Comparison of ENCODE assay signal across 13 cellular contexts in genomic region chr10:110505130-110505815, GRCh38. TPM values are rescaled to one million over a fixed set of nuclear protein-coding genes. Genes with fewer than 3 reads are reported as not detected.
A peak's percentile ranks its signal among the peaks of the same experiment; 100 is the strongest.
DNase-seq lines count a peak whose midpoint lies in the region; ATAC-seq, FAIRE-seq and TF ChIP-seq lines count a peak whose summit lies in the region.
"Had no signal": no experiment of that assay in that cellular context is flagged by ENCODE, and none has a peak within 500 bp of the region (broad histone marks: within the 10 kb centered on the region; RNA-seq: fewer than 3 reads in every experiment).

No MANE protein-coding gene starts in this region.

- TF ChIP-seq POLR2A in K562 (conservative IDR thresholded peaks at IDR 0.05): no peak

- peaks cover 58 to 68% (median 58%) of the 10 kb centered on the region in 3 donors for H3K4me1 Mint-ChIP-seq in CD8-positive, alpha-beta memory T cell
- peaks cover 29 to 51% (median 48%) of the 10 kb centered on the region in 3 donors for H3K4me1 Mint-ChIP-seq in naive B cell

- no peak overlapping the region for H3K4me2 ChIP-seq in K562 (ENCODE audit: insufficient read depth, low read length)

- H3K27me3 Mint-ChIP-seq in CD8-positive, alpha-beta memory T cell: no peaks in the 10 kb centered on the region
- no peaks in the 10 kb centered on the region for H3K27me3 Mint-ChIP-seq in naive B cell

- H3K9me3 ChIP-seq in A673 (ENCODE audit: low read depth, low read length, poor library complexity, severe bottlenecking): no peaks in the 10 kb centered on the region
- H3K9me3 ChIP-seq in CD8-positive, alpha-beta memory T cell (ENCODE audit: low read length): no peaks in the 10 kb centered on the region
- H3K9me3 ChIP-seq in K562 (replicated peaks; ENCODE audit: control insufficient read depth, insufficient read depth, low read depth, low read length): no peaks in the 10 kb centered on the region
- H3K9me3 ChIP-seq: tibial artery had no signal

- H3K27ac Mint-ChIP-seq in CD8-positive, alpha-beta memory T cell: peak overlapping the region; percentile 85 to 99 (median 96)
- peak overlapping the region in 4 of 6 donors; percentile 15 to 99 (median 96) for H3K27ac Mint-ChIP-seq in naive B cell

- ATAC-seq in K562 (no peak), naive B cell (ENCODE audit: low read depth in 2 of 2) (no peak)

- intact Hi-C loops in A673 (cut with micrococcal nuclease; ENCODE audit: unreplicated experiment): no loop called here
- intact Hi-C loops in K562 (cut with micrococcal nuclease): no loop called here

- no peaks in the 10 kb centered on the region for H3K9me3 Mint-ChIP-seq in CD8-positive, alpha-beta memory T cell
- H3K9me3 Mint-ChIP-seq in naive B cell: no peaks in the 10 kb centered on the region
- H3K9me3 Mint-ChIP-seq: brain had no signal

- peak overlapping the region; percentile 44 for H3K27ac ChIP-seq in A673 (ENCODE audit: low read depth, low read length, poor library complexity, severe bottlenecking)
- peak overlapping the region; percentile 72 for H3K27ac ChIP-seq in CD8-positive, alpha-beta memory T cell (ENCODE audit: low read depth, low read length)
- H3K27ac ChIP-seq in K562 (ENCODE audit: extremely low read depth, low read depth, low read length): no peak overlapping the region
- H3K27ac ChIP-seq: tibial artery had no signal

- H3K4me1 ChIP-seq in A673 (ENCODE audit: insufficient read depth, low read length, poor library complexity, severe bottlenecking) (peaks cover 57% of the 10 kb centered on the region), K562 (replicated peaks in 1 of 2; ENCODE audit: control insufficient read depth in 2 of 2, insufficient read depth in 2 of 2, low read length in 2 of 2) (peaks cover 8 to 42% of the 10 kb centered on the region in 2 experiments; a peak in 4 of 5 replicates)
- H3K4me1 ChIP-seq in CD8-positive, alpha-beta memory T cell (ENCODE audit: insufficient read depth, low read length): peaks cover 55% of the 10 kb centered on the region

- H3K36me3 ChIP-seq in A673 (ENCODE audit: insufficient read depth, low read length, poor library complexity, severe bottlenecking): peaks cover 51% of the 10 kb centered on the region
- peaks cover 2% of the 10 kb centered on the region for H3K36me3 ChIP-seq in CD8-positive, alpha-beta memory T cell (ENCODE audit: insufficient read depth, low read length)
- H3K36me3 ChIP-seq in K562 (ENCODE audit: control insufficient read depth, insufficient read depth, low read length): peaks cover 18% of the 10 kb centered on the region; the same call in 2 of the 3 replicates

- TF ChIP-seq CTCF in A673 (conservative IDR thresholded peaks at IDR 0.05; ENCODE audit: low read depth, low read length) (no peak), K562 (IDR thresholded peaks at IDR 0.05 in 2 of 3, conservative IDR thresholded peaks at IDR 0.05 in 1 of 3; ENCODE audit: insufficient read depth in 2 of 3, low read depth in 1 of 3, low read length in 3 of 3) (no peak), GM20000 (IDR thresholded peaks at IDR 0.05; ENCODE audit: extremely low read depth, missing control alignments) (no peak)

- no peak overlapping the region for H3K9ac ChIP-seq in K562 (ENCODE audit: insufficient read depth in 1 of 2, low read depth in 2 of 2, low read length in 2 of 2)

- in situ Hi-C loops in K562 (cut with MboI): no loop called here

- H4K20me1 ChIP-seq in K562 (replicated peaks; ENCODE audit: control insufficient read depth, insufficient read depth, low read length): no peaks in the 10 kb centered on the region

- POLR2A ChIA-PET in A673 (lab: Charles Lee; ENCODE audit: low non-redundant PET): no interaction called here
- POLR2A ChIA-PET in CD8-positive, alpha-beta memory T cell (lab: Charles Lee): no interaction called here
- POLR2A ChIA-PET in K562 (lab: Yijun Ruan, JAX): interaction anchor here (0.6 kb wide), 1 partner anchor 1487 kb away, joined by 3 read pairs; no protein-coding TSS in a partner anchor

- H2AFZ ChIP-seq in K562 (ENCODE audit: low read depth, low read length): no peak overlapping the region

- H3K9me1 ChIP-seq in K562 (ENCODE audit: control insufficient read depth, insufficient read depth, low read length): no peaks in the 10 kb centered on the region

- TF ChIP-seq EP300 in K562 (IDR thresholded peaks at IDR 0.05; ENCODE audit: low read length): no peak

- H3K27me3 ChIP-seq in A673 (replicated peaks; ENCODE audit: insufficient read depth, low read depth, low read length, poor library complexity) (no peaks in the 10 kb centered on the region), K562 (ENCODE audit: control insufficient read depth in 2 of 2, insufficient read depth in 2 of 2, low read length in 2 of 2) (no peaks in the 10 kb centered on the region)
- no peaks in the 10 kb centered on the region for H3K27me3 ChIP-seq in CD8-positive, alpha-beta memory T cell (ENCODE audit: insufficient read depth, low read length, poor library complexity, severe bottlenecking)
- H3K27me3 ChIP-seq: tibial artery had no signal

- no TSS peak for BruUV-seq in A673 (replicated peaks; lab: Mats Ljungman, UMichigan)
- BruUV-seq in K562 (replicated peaks; lab: Mats Ljungman, UMichigan): no TSS peak

- no peak overlapping the region for H3K4me3 ChIP-seq in A673 (ENCODE audit: low read depth, low read length, poor library complexity, severe bottlenecking)
- no peak overlapping the region for H3K4me3 ChIP-seq in CD8-positive, alpha-beta memory T cell (ENCODE audit: low read length)
- no peak overlapping the region for H3K4me3 ChIP-seq in K562
- H3K4me3 ChIP-seq: tibial artery had no signal

- no peak for FAIRE-seq in K562 (lab: Jason Lieb, UNC)
- FAIRE-seq: D721Med had no signal

- TF ChIP-seq RAD21 in K562 (CRISPR knock-in tag; conservative IDR thresholded peaks at IDR 0.05 in 1 of 2, IDR thresholded peaks at IDR 0.05 in 1 of 2): no peak

- CTCF ChIA-PET in A673 (lab: Charles Lee) (no interaction called here), K562 (lab: Yijun Ruan, JAX; ENCODE audit: low intra/inter-chr PET ratio) (no interaction called here)
- CTCF ChIA-PET in CD8-positive, alpha-beta memory T cell (lab: Charles Lee): interaction anchor here (8.2 kb wide), 1 partner anchor 151 kb away, joined by 60 read pairs; no protein-coding TSS in a partner anchor

- 71% methylated on average over 7 of the region's 7 CpGs for WGBS in K562 (ENCODE audit: insufficient coverage, low coverage, missing lambda C conversion rate)

- peak overlapping the region in 6 of 7 donors; percentile 12 to 98 (median 42) for H3K4me3 Mint-ChIP-seq in CD8-positive, alpha-beta memory T cell
- H3K4me3 Mint-ChIP-seq in naive B cell: no peak overlapping the region

- H3K79me2 ChIP-seq in K562 (ENCODE audit: control insufficient read depth, insufficient read depth, low read length): peaks cover 14% of the 10 kb centered on the region; the same call in 2 of the 3 replicates

- DNase-seq in A673 (ENCODE audit: low spot score): no peak
- no peak for DNase-seq in CD8-positive, alpha-beta memory T cell
- no peak for DNase-seq in K562 (ENCODE audit: extremely low read depth in 1 of 4, low spot score in 3 of 4)
- DNase-seq in naive B cell: no peak
- no peak for DNase-seq in NCI-H128 (lab: John Stamatoyannopoulos, UW; ENCODE audit: unreplicated experiment)
- no peak for DNase-seq in GM20000 (ENCODE audit: low spot score)
- no peak for DNase-seq in T1000 (lab: John Stamatoyannopoulos, UW)
- DNase-seq in NCI-H748 treated with DMSO at 0.1 percent for 48 hours (lab: John Stamatoyannopoulos, UW): no peak
- DNase-seq: NCI-H524 treated with DMSO at 0.1 percent for 48 hours; stimulated activated CD4-positive, alpha-beta T cell treated with anti-CD3 and anti-CD28 coated beads, Interleukin-4, amount 100 ng/mL, for 4 hours had no signal

- H3K36me3 Mint-ChIP-seq in CD8-positive, alpha-beta memory T cell: peaks cover 5 to 44% (median 10%) of the 10 kb centered on the region in 3 donors
- peaks cover 0 to 8% of the 10 kb centered on the region in 2 donors for H3K36me3 Mint-ChIP-seq in naive B cell

RNA-seq across cellular contexts. Expression of gene DUSP5, which starts 7.6 kb away (rescaled TPM):
- total RNA-seq in A673 (2021) (23.2 and 29.3 TPM in 2 replicates), K562 (2014; rRNA removed) (1.4 and 2.8 TPM in 2 replicates), K562 (2014; rRNA removed; fragmentation: Illumina TruSeq; extraction: Trizol) (2.2 and 2.3 TPM in 2 replicates), K562 (2015; rRNA removed; fragmentation: Illumina TruSeq; extraction: Trizol) (2.0 and 2.4 TPM in 2 replicates), K562 (2021) (3.4 and 3.5 TPM in 2 replicates)
- 10 to 100 TPM; 68.5 to 69.8 TPM for total RNA-seq in CD8-positive, alpha-beta memory T cell
- polyA plus RNA-seq in CD8-positive, alpha-beta memory T cell: 3.0 TPM
- 4.3 and 7.9 TPM in 2 replicates for total RNA-seq in K562 (2011; cell fraction: chromatin; rRNA removed; ENCODE audit: low replicate concordance)
- 4.7 and 6.2 TPM in 2 replicates for total RNA-seq in K562 (2011; cell fraction: nucleolus; rRNA removed)
- 3.0 and 4.0 TPM in 2 replicates for total RNA-seq in K562 (2011; cell fraction: nucleoplasm; rRNA removed)
- polyA plus RNA-seq in K562 (2011; rRNA removed) (2.5 and 3.4 TPM in 2 replicates), K562 (2014; fragmentation: Illumina TruSeq; extraction: Trizol) (2.4 TPM in 2 replicates), K562 (2014; fragmentation: Nextera tagmentation; extraction: Ambion mirVana) (under 1 TPM; 0.49 to 0.71 TPM), K562 (2014; rRNA removed) (1.5 and 1.9 TPM in 2 replicates), naive B cell (ENCODE audit: low read depth in 6 of 6) (10 to 100 TPM in 5 of 6 donors, 1 to 10 TPM in 1; 6.0 to 29.7 (median 22.6) TPM)
- polyA plus RNA-seq in K562 (2011; cell fraction: cytosol; rRNA removed): 2.9 and 4.8 TPM in 2 replicates
- polyA plus RNA-seq in K562 (2011; cell fraction: nucleus; rRNA removed): 3.3 and 6.1 TPM in 2 replicates
- 4.0 and 6.8 TPM in 2 replicates for polyA plus RNA-seq in K562 (2012)
- polyA minus RNA-seq in K562 (2011; rRNA and poly(A)+ RNA removed): 5.1 and 10.5 TPM in 2 replicates
- polyA minus RNA-seq in K562 (2011; cell fraction: cytosol; rRNA and poly(A)+ RNA removed): 5.7 and 12.0 TPM in 2 replicates
- 3.2 and 4.7 TPM in 2 replicates for polyA minus RNA-seq in K562 (2011; cell fraction: nucleus; rRNA and poly(A)+ RNA removed)

Comparison
In these comparisons a context has a peak if more than half of its experiments do, and no peak if none do; other contexts are left out.
1. H3K4me3 Mint-ChIP-seq: peak in CD8-positive, alpha-beta memory T cell (6 of 7); none in naive B cell (0 of 8).